In genomic region chr1:200042119-200042436, GRCh38 we compare ENCODE assay signal across 1 cellular context.
TF ChIP-seq lines count a peak whose summit lies in the region.

No MANE protein-coding gene starts in this region.

TF ChIP-seq in GM23338, 12 proteins besides CTCF, POLR2A, EP300 and RAD21 (continued from another document):
- no peak for TF ChIP-seq ZNF462 (CRISPR knock-in tag; IDR thresholded peaks at IDR 0.05)
- no peak for TF ChIP-seq ZNF114 (CRISPR knock-in tag; IDR thresholded peaks at IDR 0.05)
- no peak for TF ChIP-seq ZNF331 (CRISPR knock-in tag; IDR thresholded peaks at IDR 0.05; ENCODE audit: low read depth)
- no peak for TF ChIP-seq EZH2phosphoT487 (IDR thresholded peaks at IDR 0.05; ENCODE audit: unreplicated experiment)
- TF ChIP-seq EZH2 (IDR thresholded peaks at IDR 0.05; ENCODE audit: low read depth, unreplicated experiment) = no peak
TF ChIP-seq in GM23338: peak in this region for 0.
